ENCODE assay signal across 2 cellular contexts in the genomic region with DNA sequence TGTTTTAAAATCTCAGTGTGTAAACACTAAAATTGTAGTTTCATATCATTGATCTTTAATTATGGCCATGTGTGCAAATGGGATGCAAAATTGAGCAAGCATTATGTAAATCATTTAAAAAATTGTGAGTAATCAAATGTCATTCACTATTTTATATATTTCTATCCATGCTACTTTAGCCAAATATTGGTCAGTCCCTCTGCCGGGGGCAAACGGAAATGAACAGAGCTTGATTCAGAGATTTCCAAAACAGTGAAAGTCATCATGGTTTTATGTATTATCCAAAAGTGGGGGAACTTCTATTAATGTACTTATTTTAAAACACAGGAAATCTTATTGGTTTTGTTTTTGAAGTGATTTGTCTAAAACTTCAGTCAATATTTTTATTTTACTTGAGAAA.
TF ChIP-seq lines count a peak whose summit lies in the region.

No MANE protein-coding gene starts in this region.

TF ChIP-seq in liver, 16 proteins besides CTCF, POLR2A, EP300 and RAD21:
- TF ChIP-seq FOXA2 (IDR thresholded peaks at IDR 0.05) (no peak), EGR1 (IDR thresholded peaks at IDR 0.05; ENCODE audit: low read depth in 2 of 2) (no peak), SP1 (IDR thresholded peaks at IDR 0.05) (no peak), FOXA1 (IDR thresholded peaks at IDR 0.05) (no peak), NR2F2 (IDR thresholded peaks at IDR 0.05) (no peak), HNF4G (IDR thresholded peaks at IDR 0.05) (no peak), RXRA (IDR thresholded peaks at IDR 0.05) (no peak), YY1 (IDR thresholded peaks at IDR 0.05) (no peak)
- TF ChIP-seq, protein P1, sequence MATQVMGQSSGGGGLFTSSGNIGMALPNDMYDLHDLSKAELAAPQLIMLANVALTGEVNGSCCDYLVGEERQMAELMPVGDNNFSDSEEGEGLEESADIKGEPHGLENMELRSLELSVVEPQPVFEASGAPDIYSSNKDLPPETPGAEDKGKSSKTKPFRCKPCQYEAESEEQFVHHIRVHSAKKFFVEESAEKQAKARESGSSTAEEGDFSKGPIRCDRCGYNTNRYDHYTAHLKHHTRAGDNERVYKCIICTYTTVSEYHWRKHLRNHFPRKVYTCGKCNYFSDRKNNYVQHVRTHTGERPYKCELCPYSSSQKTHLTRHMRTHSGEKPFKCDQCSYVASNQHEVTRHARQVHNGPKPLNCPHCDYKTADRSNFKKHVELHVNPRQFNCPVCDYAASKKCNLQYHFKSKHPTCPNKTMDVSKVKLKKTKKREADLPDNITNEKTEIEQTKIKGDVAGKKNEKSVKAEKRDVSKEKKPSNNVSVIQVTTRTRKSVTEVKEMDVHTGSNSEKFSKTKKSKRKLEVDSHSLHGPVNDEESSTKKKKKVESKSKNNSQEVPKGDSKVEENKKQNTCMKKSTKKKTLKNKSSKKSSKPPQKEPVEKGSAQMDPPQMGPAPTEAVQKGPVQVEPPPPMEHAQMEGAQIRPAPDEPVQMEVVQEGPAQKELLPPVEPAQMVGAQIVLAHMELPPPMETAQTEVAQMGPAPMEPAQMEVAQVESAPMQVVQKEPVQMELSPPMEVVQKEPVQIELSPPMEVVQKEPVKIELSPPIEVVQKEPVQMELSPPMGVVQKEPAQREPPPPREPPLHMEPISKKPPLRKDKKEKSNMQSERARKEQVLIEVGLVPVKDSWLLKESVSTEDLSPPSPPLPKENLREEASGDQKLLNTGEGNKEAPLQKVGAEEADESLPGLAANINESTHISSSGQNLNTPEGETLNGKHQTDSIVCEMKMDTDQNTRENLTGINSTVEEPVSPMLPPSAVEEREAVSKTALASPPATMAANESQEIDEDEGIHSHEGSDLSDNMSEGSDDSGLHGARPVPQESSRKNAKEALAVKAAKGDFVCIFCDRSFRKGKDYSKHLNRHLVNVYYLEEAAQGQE (IDR thresholded peaks at IDR 0.05): no peak
- TF ChIP-seq, protein P2, sequence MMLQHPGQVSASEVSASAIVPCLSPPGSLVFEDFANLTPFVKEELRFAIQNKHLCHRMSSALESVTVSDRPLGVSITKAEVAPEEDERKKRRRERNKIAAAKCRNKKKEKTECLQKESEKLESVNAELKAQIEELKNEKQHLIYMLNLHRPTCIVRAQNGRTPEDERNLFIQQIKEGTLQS (IDR thresholded peaks at IDR 0.05): no peak

TF ChIP-seq in HepG2, 621 proteins besides CTCF, POLR2A, EP300 and RAD21:
- TF ChIP-seq NCOA5 (CRISPR knock-in tag; IDR thresholded peaks at IDR 0.05): no peak
- TF ChIP-seq NBN (conservative IDR thresholded peaks at IDR 0.05): no peak
- TF ChIP-seq, protein P3, sequence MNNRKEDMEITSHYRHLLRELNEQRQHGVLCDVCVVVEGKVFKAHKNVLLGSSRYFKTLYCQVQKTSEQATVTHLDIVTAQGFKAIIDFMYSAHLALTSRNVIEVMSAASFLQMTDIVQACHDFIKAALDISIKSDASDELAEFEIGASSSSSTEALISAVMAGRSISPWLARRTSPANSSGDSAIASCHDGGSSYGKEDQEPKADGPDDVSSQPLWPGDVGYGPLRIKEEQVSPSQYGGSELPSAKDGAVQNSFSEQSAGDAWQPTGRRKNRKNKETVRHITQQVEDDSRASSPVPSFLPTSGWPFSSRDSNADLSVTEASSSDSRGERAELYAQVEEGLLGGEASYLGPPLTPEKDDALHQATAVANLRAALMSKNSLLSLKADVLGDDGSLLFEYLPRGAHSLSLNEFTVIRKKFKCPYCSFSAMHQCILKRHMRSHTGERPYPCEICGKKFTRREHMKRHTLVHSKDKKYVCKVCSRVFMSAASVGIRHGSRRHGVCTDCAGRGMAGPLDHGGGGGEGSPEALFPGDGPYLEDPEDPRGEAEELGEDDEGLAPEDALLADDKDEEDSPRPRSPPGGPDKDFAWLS (CRISPR knock-in tag; IDR thresholded peaks at IDR 0.05; ENCODE audit: borderline replicate concordance): no peak
- no peak for TF ChIP-seq SAP130 (CRISPR knock-in tag; IDR thresholded peaks at IDR 0.05; ENCODE audit: low read depth)
- TF ChIP-seq MZF1 (CRISPR knock-in tag; IDR thresholded peaks at IDR 0.05; ENCODE audit: borderline replicate concordance): no peak
